In the genomic region with DNA sequence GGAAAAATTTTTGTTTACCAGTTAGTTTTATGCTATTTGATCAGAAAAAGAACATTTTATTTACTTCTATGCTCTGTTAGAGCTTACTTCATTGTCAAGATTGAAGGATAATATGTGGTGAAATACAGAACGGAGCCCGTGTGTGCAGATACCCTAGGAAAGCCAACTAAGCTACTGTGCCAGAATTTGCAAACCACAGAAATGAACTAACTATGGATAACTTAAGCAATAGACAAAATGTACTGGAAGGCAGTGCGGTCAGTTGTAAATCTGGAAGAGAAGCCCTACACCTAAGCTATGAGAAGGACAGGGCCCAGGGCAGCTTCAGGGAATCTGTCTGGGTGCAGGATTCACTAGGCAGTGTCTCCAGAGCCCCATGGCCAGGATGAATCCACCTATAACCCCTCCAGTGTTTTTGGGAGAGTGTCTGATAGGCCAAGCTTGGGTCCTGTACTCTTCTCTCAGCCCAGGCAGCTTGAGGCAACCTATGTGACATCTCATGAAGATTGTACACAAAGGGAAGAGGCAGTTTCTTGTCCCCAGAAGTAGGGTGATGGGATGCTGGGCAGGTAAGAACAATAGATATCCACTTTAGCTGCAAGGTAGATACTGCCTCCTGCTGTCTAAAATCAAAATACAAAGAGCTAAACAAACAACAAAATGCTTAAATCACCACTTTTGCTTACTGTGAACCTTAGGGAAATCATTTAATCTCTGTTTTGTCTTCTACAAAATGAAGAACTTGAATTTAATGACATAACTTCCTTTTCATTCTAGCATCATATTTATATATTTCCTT, we compare ENCODE assay signal across 20 cellular contexts. TPM values are rescaled to one million over a fixed set of nuclear protein-coding genes. Genes with fewer than 3 reads are reported as not detected.
DNase-seq lines count a peak whose midpoint lies in the region; TF ChIP-seq lines count a peak whose summit lies in the region.
"Had no signal": no experiment of that assay in that cellular context is flagged by ENCODE, and none has a peak within 500 bp of the region (broad histone marks: within the 10 kb centered on the region; RNA-seq: fewer than 3 reads in every experiment).

No MANE protein-coding gene starts in this region.

- no peak overlapping the region for H2BK120ac ChIP-seq in mesendoderm (ENCODE audit: low read depth, low read length)

- no peaks in the 10 kb centered on the region for H3K9me3 Mint-ChIP-seq in chondrocyte (ENCODE audit: low read depth)
- H3K9me3 Mint-ChIP-seq: activated naive CD4-positive, alpha-beta T cell treated with anti-CD3 and anti-CD28 coated beads, Interleukin-2, amount 50 U/mL, for 72 hours had no signal

- H2BK15ac ChIP-seq in mesendoderm (replicated peaks; ENCODE audit: low read depth): no peak overlapping the region

- TF ChIP-seq CTCF in GM12864 (IDR thresholded peaks at IDR 0.05; ENCODE audit: low read depth, low read length, missing control alignments): peak; percentile 47
- TF ChIP-seq CTCF in MM.1S (IDR thresholded peaks at IDR 0.05; ENCODE audit: low read length): peak; percentile 26; the same call in 1 of the 2 replicates
- TF ChIP-seq CTCF in chondrocyte (IDR thresholded peaks at IDR 0.05): peak; percentile 40

- no peak overlapping the region for H3K18ac ChIP-seq in mesendoderm (ENCODE audit: low read length)

- H3K27ac Mint-ChIP-seq in chondrocyte (ENCODE audit: unreplicated experiment): no peak overlapping the region
- H3K27ac Mint-ChIP-seq: activated CD8-positive, alpha-beta memory T cell treated with anti-CD3 and anti-CD28 coated beads, Interleukin-2, amount 10 ng/mL, durations not matched to agents 7 days and 5 days; activated naive CD4-positive, alpha-beta T cell treated with anti-CD3 and anti-CD28 coated beads, Interleukin-2, amount 50 U/mL, for 72 hours had no signal

- no peaks in the 10 kb centered on the region for H3K36me3 Mint-ChIP-seq in chondrocyte (ENCODE audit: low read depth)
- H3K36me3 Mint-ChIP-seq: activated CD8-positive, alpha-beta memory T cell treated with anti-CD3 and anti-CD28 coated beads, Interleukin-2, amount 10 ng/mL, durations not matched to agents 7 days and 5 days; activated naive CD4-positive, alpha-beta T cell treated with anti-CD3 and anti-CD28 coated beads, Interleukin-2, amount 50 U/mL, for 72 hours had no signal

- no peak overlapping the region for H4K8ac ChIP-seq in mesendoderm (ENCODE audit: low read depth, low read length)

- H3K4me3 ChIP-seq in GM12864 (ENCODE audit: low read depth, low read length) (no peak overlapping the region), MM.1S (ENCODE audit: low read length) (no peak overlapping the region), mesendoderm (ENCODE audit: low read length) (no peak overlapping the region)
- H3K4me3 ChIP-seq: HAP-1, MG63, SK-N-MC had no signal

- no peaks in the 10 kb centered on the region for H3K4me1 Mint-ChIP-seq in chondrocyte (ENCODE audit: low read depth)

- no peak overlapping the region for H4K5ac ChIP-seq in mesendoderm (ENCODE audit: low read length)

- WGBS in mesendoderm (ENCODE audit: extremely low coverage, insufficient coverage, low lambda C conversion rate): no CpG with 5 or more reads among the region's 3 CpGs

- H3K23ac ChIP-seq in mesendoderm (ENCODE audit: low read length): no peak overlapping the region

- H3K79me2 ChIP-seq in MM.1S (ENCODE audit: low read length) (no peaks in the 10 kb centered on the region), mesendoderm (ENCODE audit: control insufficient read depth, insufficient read depth, low read length) (no peaks in the 10 kb centered on the region)

- H4K20me1 ChIP-seq in MM.1S (ENCODE audit: insufficient read depth, low read length): no peaks in the 10 kb centered on the region

- H3F3A ChIP-seq in MM.1S (ENCODE audit: insufficient read depth, low read length): no peaks in the 10 kb centered on the region

- H3K9me3 ChIP-seq in MM.1S (replicated peaks; ENCODE audit: insufficient read depth, low read length): no peaks in the 10 kb centered on the region
- H3K9me3 ChIP-seq: HAP-1, MG63 had no signal

- no peak overlapping the region for H3K4me2 ChIP-seq in MM.1S (ENCODE audit: low read depth, low read length)
- H3K4me2 ChIP-seq in mesendoderm (ENCODE audit: low read length): no peak overlapping the region

- no peak overlapping the region for H3K27ac ChIP-seq in MM.1S (ENCODE audit: low read length)
- H3K27ac ChIP-seq in mesendoderm (ENCODE audit: low read depth, low read length): no peak overlapping the region
- H3K27ac ChIP-seq: SK-N-MC, VCaP had no signal

- H3K79me1 ChIP-seq in mesendoderm (ENCODE audit: low read length): no peaks in the 10 kb centered on the region

- no peak overlapping the region for H3K56ac ChIP-seq in mesendoderm (ENCODE audit: low read length)

- peaks cover 3% of the 10 kb centered on the region for H3K27me3 Mint-ChIP-seq in chondrocyte (ENCODE audit: low read depth)

- H2AFZ ChIP-seq in MM.1S (ENCODE audit: low read length): no peak overlapping the region

- DNase-seq in GM12864 (ENCODE audit: low read depth) (no peak), MM.1S (no peak), chondrocyte (ENCODE audit: low spot score) (no peak), mesendoderm (peak; percentile 57), SIG-M5 treated with dmso at 0.1 percent for 504 hours (lab: John Stamatoyannopoulos, UW; ENCODE audit: unreplicated experiment) (no peak), hepatic stellate cell (ENCODE audit: low spot score) (no peak)
- DNase-seq in stimulated activated CD4-positive, alpha-beta T cell treated with anti-CD3 and anti-CD28 coated beads, Interleukin-4, amount 100 ng/mL, for 4 hours: no peak
- DNase-seq in activated CD4-positive, alpha-beta T cell treated with anti-CD3 and anti-CD28 coated beads for 1 hour: no peak
- DNase-seq: activated CD8-positive, alpha-beta memory T cell treated with anti-CD3 and anti-CD28 coated beads, Interleukin-2, amount 10 ng/mL, durations not matched to agents 7 days and 5 days; C1 segment of cervical spinal cord; DMS79 treated with DMSO at 0.1 percent for 48 hours; MG63; NK-92 treated with Interleukin-12 subunit alpha and Interleukin-12 subunit beta, amount 100 ng/mL, for 24 hours; stimulated activated naive CD4-positive, alpha-beta T cell had no signal

- H3K9ac ChIP-seq in MM.1S (ENCODE audit: low read length): no peak overlapping the region
- no peak overlapping the region for H3K9ac ChIP-seq in mesendoderm (ENCODE audit: low read length)

- H3K4ac ChIP-seq in mesendoderm (ENCODE audit: low read depth, low read length): no peak overlapping the region

- H3K27me3 ChIP-seq in MM.1S (replicated peaks; ENCODE audit: insufficient read depth, low read length): no peaks in the 10 kb centered on the region
- H3K27me3 ChIP-seq in mesendoderm (ENCODE audit: insufficient read depth, low read length, poor library complexity): no peaks in the 10 kb centered on the region

- H3K4me3 Mint-ChIP-seq in chondrocyte (ENCODE audit: unreplicated experiment): no peak overlapping the region
- H3K4me3 Mint-ChIP-seq: activated CD8-positive, alpha-beta memory T cell treated with anti-CD3 and anti-CD28 coated beads, Interleukin-2, amount 10 ng/mL, durations not matched to agents 7 days and 5 days had no signal

- no peak overlapping the region for H2BK5ac ChIP-seq in mesendoderm (ENCODE audit: low read length)

- no peaks in the 10 kb centered on the region for H3K9me2 ChIP-seq in MM.1S (replicated peaks; ENCODE audit: insufficient read depth, low read length)

- no peaks in the 10 kb centered on the region for H3K36me3 ChIP-seq in MM.1S (replicated peaks; ENCODE audit: insufficient read depth, low read length)
- no peaks in the 10 kb centered on the region for H3K36me3 ChIP-seq in mesendoderm (ENCODE audit: control insufficient read depth, insufficient read depth, low read length)
- H3K36me3 ChIP-seq: HAP-1, MG63 had no signal

- no peaks in the 10 kb centered on the region for H3K4me1 ChIP-seq in MM.1S (ENCODE audit: low read length)
- no peaks in the 10 kb centered on the region for H3K4me1 ChIP-seq in mesendoderm (ENCODE audit: control insufficient read depth, low read depth, low read length)
- H3K4me1 ChIP-seq: HAP-1 had no signal

- no peak overlapping the region for H2AK5ac ChIP-seq in mesendoderm (ENCODE audit: low read length)

RNA-seq across cellular contexts. Expression of gene MMP7, which starts 12.1 kb away (rescaled TPM):
- 0.50 to 0.51 TPM in 2 of 3 replicates, not detected in the other for total RNA-seq in chondrocyte
- polyA plus RNA-seq in mesendoderm (2013, experiment 1 of 2): not detected
- polyA plus RNA-seq in mesendoderm (2013, experiment 2 of 2): not detected
- total RNA-seq: activated CD8-positive, alpha-beta memory T cell treated with anti-CD3 and anti-CD28 coated beads, Interleukin-2, amount 10 ng/mL, durations not matched to agents 7 days and 5 days; activated naive CD4-positive, alpha-beta T cell treated with anti-CD3 and anti-CD28 coated beads, Interleukin-2, amount 50 U/mL, for 72 hours; cerebellum; sciatic nerve had no signal
